Comparison of ENCODE assay signal across 32 cellular contexts in the genomic region with DNA sequence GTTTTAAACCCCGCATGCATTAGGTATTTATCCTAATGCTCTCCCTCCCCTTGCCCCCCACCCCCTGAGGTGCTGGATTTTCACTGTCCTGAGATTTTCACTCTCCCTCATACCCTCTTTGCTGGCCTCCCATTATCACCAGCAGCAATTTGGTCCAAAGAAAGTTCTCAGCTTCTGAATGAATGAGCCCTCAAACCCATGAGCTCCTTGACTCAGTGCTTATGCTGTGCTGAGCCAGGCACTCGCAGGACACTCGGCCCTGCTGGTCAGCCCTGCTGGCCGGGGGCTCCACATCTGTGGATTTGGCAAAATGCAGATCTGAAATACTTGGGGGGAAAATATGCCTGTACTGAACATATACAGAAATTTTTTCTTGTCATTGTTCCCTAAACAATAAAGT.
DNase-seq lines count a peak whose midpoint lies in the region; ATAC-seq and TF ChIP-seq lines count a peak whose summit lies in the region.
"Had no signal": no experiment of that assay in that cellular context is flagged by ENCODE, and none has a peak within 500 bp of the region (broad histone marks: within the 10 kb centered on the region; RNA-seq: fewer than 3 reads in every experiment).

No MANE protein-coding gene starts in this region.

- no peak overlapping the region for H3K9ac ChIP-seq in neural progenitor cell
- H3K9ac ChIP-seq: parathyroid adenoma had no signal

- H3K9me3 Mint-ChIP-seq in GM23338: peaks cover 12% of the 10 kb centered on the region; the same call in 1 of the 3 replicates
- peaks cover 11% of the 10 kb centered on the region for H3K9me3 Mint-ChIP-seq in WTC11
- H3K9me3 Mint-ChIP-seq in neural progenitor cell: peaks cover 7% of the 10 kb centered on the region
- H3K9me3 Mint-ChIP-seq in activated T-helper 2 cell treated with anti-CD3 and anti-CD28 coated beads, Interferon-gamma antibody, Interleukin-2, Interleukin-4, amounts not matched to agents 10 μg/mL and 5 μg/mL and 100 μg/mL, durations not matched to agents 14 hours and 24 hours and 36 hours: no peaks in the 10 kb centered on the region
- H3K9me3 Mint-ChIP-seq: activated CD8-positive, alpha-beta T cell treated with anti-CD3 and anti-CD28 coated beads for 36 hours; activated naive CD4-positive, alpha-beta T cell treated with anti-CD3 and anti-CD28 coated beads, Interleukin-2, amount 10 ng/mL, durations not matched to agents 7 days and 5 days; stimulated activated naive CD8-positive, alpha-beta T cell treated with anti-CD3 and anti-CD28 coated beads, Interleukin-15, Interleukin-2, amounts not matched to agents 100 ng/mL and 50 ng/mL, for 24 hours; T-helper 2 cell treated with Interferon-gamma antibody and Interleukin-4, amounts not matched to agents 5 μg/mL and 100 μg/mL, for 36 hours had no signal

- H3K4me1 ChIP-seq in GM23338 (ENCODE audit: insufficient read depth): peaks cover 24% of the 10 kb centered on the region
- H3K4me1 ChIP-seq in hepatocyte (ENCODE audit: insufficient read depth): no peaks in the 10 kb centered on the region
- H3K4me1 ChIP-seq in neural progenitor cell: peaks cover 29% of the 10 kb centered on the region
- H3K4me1 ChIP-seq: breast epithelium, parathyroid adenoma had no signal

- peak overlapping the region; percentile 69 for H3K4me2 ChIP-seq in GM23338
- H3K4me2 ChIP-seq in hepatocyte: no peak overlapping the region
- H3K4me2 ChIP-seq in neural progenitor cell: peak overlapping the region; percentile 78

- peaks cover 54% of the 10 kb centered on the region for H3K4me1 Mint-ChIP-seq in GM23338
- H3K4me1 Mint-ChIP-seq in WTC11: peaks cover 56% of the 10 kb centered on the region
- H3K4me1 Mint-ChIP-seq in neural progenitor cell: peaks cover 56% of the 10 kb centered on the region
- no peaks in the 10 kb centered on the region for H3K4me1 Mint-ChIP-seq in activated T-helper 2 cell treated with anti-CD3 and anti-CD28 coated beads, Interferon-gamma antibody, Interleukin-2, Interleukin-4, amounts not matched to agents 10 μg/mL and 5 μg/mL and 100 μg/mL, durations not matched to agents 14 hours and 24 hours and 36 hours (ENCODE audit: low read depth)

- H3K9me2 ChIP-seq in GM23338 (ENCODE audit: insufficient read depth) (peaks cover 11% of the 10 kb centered on the region), hepatocyte (replicated peaks; ENCODE audit: insufficient read depth) (no peaks in the 10 kb centered on the region)

- H3K9me3 ChIP-seq in hepatocyte (ENCODE audit: low read depth) (no peaks in the 10 kb centered on the region), neural progenitor cell (ENCODE audit: low read depth) (no peaks in the 10 kb centered on the region)
- H3K9me3 ChIP-seq: breast epithelium, tibial artery had no signal

- H2AFZ ChIP-seq in GM23338: peak overlapping the region; percentile 67; the same call in 1 of the 2 replicates
- H2AFZ ChIP-seq in hepatocyte: peak overlapping the region; percentile 75
- peak overlapping the region; percentile 91 for H2AFZ ChIP-seq in neural progenitor cell (replicated peaks)
- H2AFZ ChIP-seq: parathyroid adenoma had no signal

- H3K36me3 ChIP-seq in GM23338 (ENCODE audit: insufficient read depth) (no peaks in the 10 kb centered on the region), hepatocyte (replicated peaks; ENCODE audit: insufficient read depth, low read depth) (no peaks in the 10 kb centered on the region), neural progenitor cell (no peaks in the 10 kb centered on the region)
- H3K36me3 ChIP-seq: breast epithelium, tibial artery had no signal

- WGBS in hepatocyte (ENCODE audit: low lambda C conversion rate, missing lambda C conversion rate): 59% methylated on average over 4 of the region's 4 CpGs

- DNase-seq in GM23338 (ENCODE audit: low spot score): no peak
- DNase-seq in WTC11 (ENCODE audit: low spot score): no peak
- no peak for DNase-seq in hepatocyte (ENCODE audit: low spot score)
- no peak for DNase-seq in neural progenitor cell (ENCODE audit: low spot score)
- DNase-seq in G401 (ENCODE audit: low spot score): no peak
- no peak for DNase-seq in NCI-H2107 treated with DMSO at 0.1 percent for 48 hours (lab: John Stamatoyannopoulos, UW; ENCODE audit: unreplicated experiment)
- DNase-seq in activated T-helper 2 cell treated with anti-CD3 and anti-CD28 coated beads, Interferon-gamma antibody, Interleukin-2, Interleukin-4, amounts not matched to agents 10 μg/mL and 5 μg/mL and 100 μg/mL, durations not matched to agents 14 hours and 24 hours and 36 hours (ENCODE audit: low spot score): no peak
- no peak for DNase-seq in NCI-H526 treated with DMSO at 0.1 percent for 48 hours (lab: John Stamatoyannopoulos, UW)
- DNase-seq: activated CD4-positive, alpha-beta T cell treated with anti-CD3 and anti-CD28 coated beads for 1 hour; activated CD8-positive, alpha-beta memory T cell treated with anti-CD3 and anti-CD28 coated beads, Interleukin-2, amount 50 U/mL, for 48 hours; activated CD8-positive, alpha-beta T cell treated with anti-CD3 and anti-CD28 coated beads for 36 hours; activated naive CD4-positive, alpha-beta T cell treated with anti-CD3 and anti-CD28 coated beads, Interleukin-2, amount 10 ng/mL, durations not matched to agents 7 days and 5 days; CD8-positive, alpha-beta memory T cell; cortex of kidney; DMS 273 treated with DMSO at 0.1 percent for 48 hours; EL; HFFc6; kidney glomerular epithelial cell; NCI-H1092 treated with DMSO at 0.1 percent for 48 hours; NCI-H1694 treated with DMSO at 0.1 percent for 48 hours; NCI-H446 treated with DMSO at 0.1 percent for 48 hours; NCI-H82; SIG-M5; stimulated activated CD4-positive, alpha-beta T cell treated with anti-CD3 and anti-CD28 coated beads, Interleukin-1b, Interleukin-23, amount 100 ng/mL, for 48 hours; tibial artery had no signal

- H3K27ac Mint-ChIP-seq in GM23338 (no peak overlapping the region), WTC11 (peak overlapping the region; percentile 56), neural progenitor cell (peak overlapping the region; percentile 83)
- no peak overlapping the region for H3K27ac Mint-ChIP-seq in activated T-helper 2 cell treated with anti-CD3 and anti-CD28 coated beads, Interferon-gamma antibody, Interleukin-2, Interleukin-4, amounts not matched to agents 10 μg/mL and 5 μg/mL and 100 μg/mL, durations not matched to agents 14 hours and 24 hours and 36 hours
- H3K27ac Mint-ChIP-seq: activated CD8-positive, alpha-beta T cell treated with anti-CD3 and anti-CD28 coated beads for 36 hours; activated naive CD4-positive, alpha-beta T cell treated with anti-CD3 and anti-CD28 coated beads, Interleukin-2, amount 10 ng/mL, durations not matched to agents 7 days and 5 days; B cell; HFFc6; stimulated activated naive CD8-positive, alpha-beta T cell treated with anti-CD3 and anti-CD28 coated beads, Interleukin-15, Interleukin-2, amounts not matched to agents 100 ng/mL and 50 ng/mL, for 24 hours; T-helper 2 cell treated with Interferon-gamma antibody and Interleukin-4, amounts not matched to agents 5 μg/mL and 100 μg/mL, for 36 hours had no signal

- intact Hi-C loops in activated T-helper 2 cell treated with anti-CD3 and anti-CD28 coated beads, Interferon-gamma antibody, Interleukin-2, Interleukin-4, amounts not matched to agents 10 μg/mL and 5 μg/mL and 100 μg/mL, durations not matched to agents 14 hours and 24 hours and 36 hours (cut with micrococcal nuclease): no loop called here

- peak overlapping the region; percentile 41 for H3K4me3 ChIP-seq in GM23338
- H3K4me3 ChIP-seq in hepatocyte: no peak overlapping the region
- H3K4me3 ChIP-seq in neural progenitor cell: peak overlapping the region; percentile 38
- H3K4me3 ChIP-seq: GM12878 had no signal

- peak overlapping the region; percentile 78 for H3K27ac ChIP-seq in GM23338 (ENCODE audit: low read depth)
- no peak overlapping the region for H3K27ac ChIP-seq in hepatocyte
- H3K27ac ChIP-seq in neural progenitor cell: peak overlapping the region; percentile 46
- H3K27ac ChIP-seq: breast epithelium, parathyroid adenoma, tibial artery had no signal

- CTCF ChIA-PET in WTC11 (lab: Charles Lee): interaction anchor here (0.9 to 1.9 kb wide), 2 partner anchors 41 to 47 kb away, joined by 4 read pairs; no protein-coding TSS in a partner anchor

- POLR2A ChIA-PET in WTC11 (lab: Charles Lee): interaction anchor here (0.5 to 0.7 kb wide), 2 partner anchors 143 to 500 kb away, joined by 3 read pairs; no protein-coding TSS in a partner anchor

- no peaks in the 10 kb centered on the region for H4K20me1 ChIP-seq in GM23338 (replicated peaks; ENCODE audit: insufficient read depth)
- H4K20me1 ChIP-seq in hepatocyte (ENCODE audit: insufficient read depth, poor library complexity, severe bottlenecking): no peaks in the 10 kb centered on the region
- H4K20me1 ChIP-seq in neural progenitor cell (ENCODE audit: low read depth): no peaks in the 10 kb centered on the region

- in situ Hi-C loops in G401 (cut with HindIII; ENCODE audit: low sequenced_read_pairs): no loop called here

- no peak for TF ChIP-seq CTCF in GM23338 (conservative IDR thresholded peaks at IDR 0.05; ENCODE audit: low read depth in 2 of 2)
- no peak for TF ChIP-seq CTCF in WTC11 (IDR thresholded peaks at IDR 0.05)
- no peak for TF ChIP-seq CTCF in hepatocyte (IDR thresholded peaks at IDR 0.05; ENCODE audit: poor library complexity)
- no peak for TF ChIP-seq CTCF in neural progenitor cell (IDR thresholded peaks at IDR 0.05)

- peaks cover 12% of the 10 kb centered on the region for H3F3A ChIP-seq in GM23338 (replicated peaks; ENCODE audit: low read depth)
- H3F3A ChIP-seq in neural progenitor cell (ENCODE audit: low read depth): peaks cover 33% of the 10 kb centered on the region

- ATAC-seq in GM23338 (no peak), WTC11 (no peak)
- ATAC-seq: activated CD8-positive, alpha-beta T cell treated with anti-CD3 and anti-CD28 coated beads for 36 hours; esophagus mucosa; GM12878 had no signal

- H3K79me2 ChIP-seq in GM23338 (replicated peaks; ENCODE audit: insufficient read depth): no peaks in the 10 kb centered on the region
- H3K79me2 ChIP-seq in hepatocyte: no peaks in the 10 kb centered on the region
- H3K79me2 ChIP-seq in neural progenitor cell (ENCODE audit: low read depth): no peaks in the 10 kb centered on the region
- H3K79me2 ChIP-seq: parathyroid adenoma had no signal

- H3K4me3 Mint-ChIP-seq in GM23338: peak overlapping the region; percentile 64
- peak overlapping the region; percentile 73 for H3K4me3 Mint-ChIP-seq in WTC11
- peak overlapping the region; percentile 82 for H3K4me3 Mint-ChIP-seq in neural progenitor cell
- no peak overlapping the region for H3K4me3 Mint-ChIP-seq in activated T-helper 2 cell treated with anti-CD3 and anti-CD28 coated beads, Interferon-gamma antibody, Interleukin-2, Interleukin-4, amounts not matched to agents 10 μg/mL and 5 μg/mL and 100 μg/mL, durations not matched to agents 14 hours and 24 hours and 36 hours (ENCODE audit: low read depth)
- H3K4me3 Mint-ChIP-seq: activated naive CD4-positive, alpha-beta T cell treated with anti-CD3 and anti-CD28 coated beads, Interleukin-2, amount 10 ng/mL, durations not matched to agents 7 days and 5 days; HFFc6; T-helper 2 cell treated with Interferon-gamma antibody and Interleukin-4, amounts not matched to agents 5 μg/mL and 100 μg/mL, for 36 hours had no signal

- H3K27me3 ChIP-seq in GM23338 (ENCODE audit: insufficient read depth) (peaks cover 37% of the 10 kb centered on the region), hepatocyte (peaks cover 23% of the 10 kb centered on the region), neural progenitor cell (no peaks in the 10 kb centered on the region)
- H3K27me3 ChIP-seq: breast epithelium, tibial artery had no signal

- H3K36me3 Mint-ChIP-seq in GM23338 (ENCODE audit: low read depth): peaks cover 9% of the 10 kb centered on the region; the same call in 2 of the 3 replicates
- H3K36me3 Mint-ChIP-seq in WTC11: peaks cover 8% of the 10 kb centered on the region
- peaks cover 3% of the 10 kb centered on the region for H3K36me3 Mint-ChIP-seq in neural progenitor cell
- no peaks in the 10 kb centered on the region for H3K36me3 Mint-ChIP-seq in activated T-helper 2 cell treated with anti-CD3 and anti-CD28 coated beads, Interferon-gamma antibody, Interleukin-2, Interleukin-4, amounts not matched to agents 10 μg/mL and 5 μg/mL and 100 μg/mL, durations not matched to agents 14 hours and 24 hours and 36 hours (ENCODE audit: low read depth)
- H3K36me3 Mint-ChIP-seq: activated naive CD4-positive, alpha-beta T cell treated with anti-CD3 and anti-CD28 coated beads, Interleukin-2, amount 10 ng/mL, durations not matched to agents 7 days and 5 days had no signal

- H3K27me3 Mint-ChIP-seq in GM23338 (ENCODE audit: insufficient read depth, low read depth, poor library complexity): peaks cover 28% of the 10 kb centered on the region
- H3K27me3 Mint-ChIP-seq in WTC11 (ENCODE audit: low read depth): peaks cover 40% of the 10 kb centered on the region
- peaks cover 6% of the 10 kb centered on the region for H3K27me3 Mint-ChIP-seq in neural progenitor cell (ENCODE audit: insufficient read depth, low read depth)
- H3K27me3 Mint-ChIP-seq in activated T-helper 2 cell treated with anti-CD3 and anti-CD28 coated beads, Interferon-gamma antibody, Interleukin-2, Interleukin-4, amounts not matched to agents 10 μg/mL and 5 μg/mL and 100 μg/mL, durations not matched to agents 14 hours and 24 hours and 36 hours (ENCODE audit: low read depth): no peaks in the 10 kb centered on the region

Comparison
In these comparisons a context has a peak if more than half of its experiments do, and no peak if none do; other contexts are left out.
1. H3K27ac Mint-ChIP-seq: peak in WTC11 (single experiment) and neural progenitor cell (single experiment); none in GM23338 (single experiment) and activated T-helper 2 cell treated with anti-CD3 and anti-CD28 coated beads, Interferon-gamma antibody, Interleukin-2, Interleukin-4, amounts not matched to agents 10 μg/mL and 5 μg/mL and 100 μg/mL, durations not matched to agents 14 hours and 24 hours and 36 hours (single experiment).
2. Peak in every context shown above with its lines, with median percentiles within 50 percentile points of each other: H2AFZ ChIP-seq.